Comparison of ENCODE assay signal across 1 cellular context in genomic region chr1:35931424-35932157, GRCh38.
TF ChIP-seq lines count a peak whose summit lies in the region.

No MANE protein-coding gene starts in this region.

TF ChIP-seq in HepG2, 621 proteins besides CTCF, POLR2A, EP300 and RAD21 (continued from another document and continues in another):
- TF ChIP-seq NFAT5 (CRISPR knock-in tag; IDR thresholded peaks at IDR 0.05) (no peak), ZNF10 (CRISPR knock-in tag; IDR thresholded peaks at IDR 0.05; ENCODE audit: borderline replicate concordance, low read depth) (no peak), ZNF777 (CRISPR knock-in tag; IDR thresholded peaks at IDR 0.05) (peak; percentile 10; the same call in 1 of the 2 replicates), SKI (IDR thresholded peaks at IDR 0.05; ENCODE audit: partially characterized antibody) (no peak), NCOR1 (IDR thresholded peaks at IDR 0.05; ENCODE audit: borderline replicate concordance, low read length) (no peak), ZUFSP (CRISPR knock-in tag; IDR thresholded peaks at IDR 0.05; ENCODE audit: borderline replicate concordance) (no peak), THRA (CRISPR knock-in tag; IDR thresholded peaks at IDR 0.05; ENCODE audit: borderline replicate concordance) (no peak), GATAD2A (CRISPR knock-in tag; IDR thresholded peaks at IDR 0.05) (no peak), ZNF558 (CRISPR knock-in tag; IDR thresholded peaks at IDR 0.05; ENCODE audit: borderline replicate concordance) (no peak), PHF21A (CRISPR knock-in tag; IDR thresholded peaks at IDR 0.05) (no peak; the same call in 1 of the 2 replicates), KLF15 (CRISPR knock-in tag; IDR thresholded peaks at IDR 0.05; ENCODE audit: borderline replicate concordance) (no peak), NFIC (IDR thresholded peaks at IDR 0.05; ENCODE audit: low read length) (no peak), CAMTA2 (CRISPR knock-in tag; IDR thresholded peaks at IDR 0.05; ENCODE audit: borderline replicate concordance) (no peak), NFKB2 (CRISPR knock-in tag; IDR thresholded peaks at IDR 0.05; ENCODE audit: borderline replicate concordance) (peak; percentile 50; the same call in 1 of the 2 replicates), CSRNP2 (CRISPR knock-in tag; conservative IDR thresholded peaks at IDR 0.05; ENCODE audit: low read depth) (no peak; the same call in 1 of the 2 replicates), ZNF891 (CRISPR knock-in tag; IDR thresholded peaks at IDR 0.05) (0 out of 2 replicates have a peak, but pooled peaks have one; percentile 79), ZNF280B (CRISPR knock-in tag; IDR thresholded peaks at IDR 0.05; ENCODE audit: borderline replicate concordance) (peak; percentile 67; the same call in 1 of the 2 replicates), ZNF598 (CRISPR knock-in tag; IDR thresholded peaks at IDR 0.05; ENCODE audit: borderline replicate concordance) (peak; percentile 48; the same call in 1 of the 2 replicates), FLYWCH1 (CRISPR knock-in tag; IDR thresholded peaks at IDR 0.05) (no peak), LCORL (IDR thresholded peaks at IDR 0.05) (no peak), LCORL (CRISPR knock-in tag; IDR thresholded peaks at IDR 0.05) (0 out of 2 replicates have a peak, but pooled peaks have one; percentile 39), ZNF20 (CRISPR knock-in tag; IDR thresholded peaks at IDR 0.05) (no peak), ZSCAN9 (CRISPR knock-in tag; IDR thresholded peaks at IDR 0.05; ENCODE audit: borderline replicate concordance) (0 out of 2 replicates have a peak, but pooled peaks have one; percentile 20), REPIN1 (CRISPR knock-in tag; IDR thresholded peaks at IDR 0.05; ENCODE audit: borderline replicate concordance, low read depth) (no peak), HMG20A (CRISPR knock-in tag; IDR thresholded peaks at IDR 0.05; ENCODE audit: borderline replicate concordance) (no peak), TIGD3 (CRISPR knock-in tag; IDR thresholded peaks at IDR 0.05; ENCODE audit: borderline replicate concordance) (no peak), KDM6A (CRISPR knock-in tag; IDR thresholded peaks at IDR 0.05; ENCODE audit: low read depth) (no peak), ZNF33A (CRISPR knock-in tag; IDR thresholded peaks at IDR 0.05; ENCODE audit: borderline replicate concordance) (no peak), ZNF484 (CRISPR knock-in tag; IDR thresholded peaks at IDR 0.05; ENCODE audit: borderline replicate concordance, low read depth) (no peak), MYC (CRISPR knock-in tag; IDR thresholded peaks at IDR 0.05; ENCODE audit: borderline replicate concordance) (peak; percentile 1; the same call in 1 of the 2 replicates), ZKSCAN1 (IDR thresholded peaks at IDR 0.05; ENCODE audit: low read length) (no peak), CERS6 (CRISPR knock-in tag; IDR thresholded peaks at IDR 0.05) (no peak), ZFX (CRISPR knock-in tag; IDR thresholded peaks at IDR 0.05; ENCODE audit: low read depth) (peak; percentile 4; the same call in 1 of the 2 replicates), ZNF768 (CRISPR knock-in tag; IDR thresholded peaks at IDR 0.05) (no peak), MAFK (conservative IDR thresholded peaks at IDR 0.05 in 1 of 2, IDR thresholded peaks at IDR 0.05 in 1 of 2; ENCODE audit: low read length in 2 of 2) (peak; percentile 90 to 95), ZNF3 (CRISPR knock-in tag; IDR thresholded peaks at IDR 0.05) (no peak), MYNN (CRISPR knock-in tag; IDR thresholded peaks at IDR 0.05; ENCODE audit: low read depth) (no peak), ZBTB7B (CRISPR knock-in tag; IDR thresholded peaks at IDR 0.05) (no peak), ZNF83 (CRISPR knock-in tag; IDR thresholded peaks at IDR 0.05; ENCODE audit: borderline replicate concordance) (no peak), ZNF414 (CRISPR knock-in tag; IDR thresholded peaks at IDR 0.05) (peak; percentile 68), AHR (CRISPR knock-in tag; IDR thresholded peaks at IDR 0.05) (no peak), CEBPZ (IDR thresholded peaks at IDR 0.05; ENCODE audit: low read length) (no peak), GPN1 (CRISPR knock-in tag; IDR thresholded peaks at IDR 0.05; ENCODE audit: borderline replicate concordance) (no peak), MAFG (CRISPR knock-in tag; IDR thresholded peaks at IDR 0.05) (no peak), NFIB (CRISPR knock-in tag; IDR thresholded peaks at IDR 0.05; ENCODE audit: borderline replicate concordance) (no peak), SMYD3 (CRISPR knock-in tag; IDR thresholded peaks at IDR 0.05) (no peak; the same call in 1 of the 2 replicates), JARID2 (CRISPR knock-in tag; IDR thresholded peaks at IDR 0.05; ENCODE audit: insufficient replicate concordance) (no peak)
